Comparison of ENCODE assay signal across 1 cellular context in the genomic region with DNA sequence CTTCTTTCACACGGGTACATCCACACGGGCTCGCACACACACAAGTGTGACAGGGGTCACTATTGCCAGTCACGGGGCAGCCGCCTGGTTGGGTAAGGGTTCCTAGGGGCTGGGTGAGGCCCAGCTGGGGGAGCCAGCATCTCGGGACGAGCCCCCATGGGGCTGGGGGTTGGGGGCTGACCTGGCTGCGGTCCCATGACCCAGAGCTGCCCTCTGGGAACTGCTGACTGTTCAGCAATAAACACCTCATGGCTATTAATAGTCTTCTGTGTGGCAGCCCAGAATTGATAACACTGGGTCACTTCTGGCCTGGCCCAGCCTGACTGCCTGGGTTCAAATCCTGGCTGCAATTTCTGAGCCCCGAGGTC.
A peak's percentile ranks its signal among the peaks of the same experiment; 100 is the strongest.
TF ChIP-seq lines count a peak whose summit lies in the region.

No MANE protein-coding gene starts in this region.

TF ChIP-seq in K562, 482 proteins besides CTCF, POLR2A, EP300 and RAD21 (continued from another document):
- TF ChIP-seq ZNF592 (IDR thresholded peaks at IDR 0.05): no peak
- peak; percentile 63; the same call in 1 of the 2 replicates for TF ChIP-seq MEF2D (tag; conservative IDR thresholded peaks at IDR 0.05; ENCODE audit: low read depth)
- TF ChIP-seq MEF2A (IDR thresholded peaks at IDR 0.05; ENCODE audit: control insufficient read depth, low read depth, low read length): peak; percentile 84; the same call in 1 of the 2 replicates
